ENCODE assay signal across 22 cellular contexts in genomic region chr2:203830294-203831055, GRCh38. TPM values are rescaled to one million over a fixed set of nuclear protein-coding genes. Genes with fewer than 3 reads are reported as not detected.
DNase-seq lines count a peak whose midpoint lies in the region; ATAC-seq lines count a peak whose summit lies in the region.
"Had no signal": no experiment of that assay in that cellular context is flagged by ENCODE, and none has a peak within 500 bp of the region (broad histone marks: within the 10 kb centered on the region; RNA-seq: fewer than 3 reads in every experiment).

No MANE protein-coding gene starts in this region.

- H3K9me3 Mint-ChIP-seq in activated CD4-positive, alpha-beta memory T cell treated with anti-CD3 and anti-CD28 coated beads, Interleukin-2, amount 10 ng/mL, durations not matched to agents 7 days and 5 days, result peaks cover 14% of the 10 kb centered on the region
- H3K9me3 Mint-ChIP-seq in activated naive CD8-positive, alpha-beta T cell treated with anti-CD3 and anti-CD28 coated beads, Interleukin-2, amount 50 U/mL, for 24 hours, result peaks cover 6% of the 10 kb centered on the region

- ATAC-seq in activated naive CD8-positive, alpha-beta T cell treated with anti-CD3 and anti-CD28 coated beads, Interleukin-2, amount 50 U/mL, for 24 hours, result peak; percentile 95
- no peak for ATAC-seq in HG03521 (IDR thresholded peaks at IDR 0.05; ENCODE audit: unreplicated experiment)
- ATAC-seq in left colon, result no peak
- ATAC-seq: lower lobe of right lung had no signal

- peaks cover 29% of the 10 kb centered on the region for H3K4me1 Mint-ChIP-seq in activated CD4-positive, alpha-beta memory T cell treated with anti-CD3 and anti-CD28 coated beads, Interleukin-2, amount 10 ng/mL, durations not matched to agents 7 days and 5 days
- peaks cover 25% of the 10 kb centered on the region for H3K4me1 Mint-ChIP-seq in activated naive CD8-positive, alpha-beta T cell treated with anti-CD3 and anti-CD28 coated beads, Interleukin-2, amount 50 U/mL, for 24 hours
- H3K4me1 Mint-ChIP-seq: nephron had no signal

- peaks cover 13% of the 10 kb centered on the region for H3K36me3 Mint-ChIP-seq in activated CD4-positive, alpha-beta memory T cell treated with anti-CD3 and anti-CD28 coated beads, Interleukin-2, amount 10 ng/mL, durations not matched to agents 7 days and 5 days (ENCODE audit: low read depth)
- H3K36me3 Mint-ChIP-seq in activated naive CD8-positive, alpha-beta T cell treated with anti-CD3 and anti-CD28 coated beads, Interleukin-2, amount 50 U/mL, for 24 hours (ENCODE audit: low read depth), result peaks cover 6% of the 10 kb centered on the region
- H3K36me3 Mint-ChIP-seq: CD14-positive monocyte had no signal

- intact Hi-C loops in left colon (cut with DNase I, micrococcal nuclease), result no loop called here

- peak; percentile 41 to 43 for DNase-seq in activated CD4-positive, alpha-beta T cell treated with anti-CD3 and anti-CD28 coated beads for 24 hours (ENCODE audit: low read depth in 2 of 2)
- DNase-seq in activated CD4-positive, alpha-beta T cell treated with anti-CD3 and anti-CD28 coated beads for 1 hour, result no peak
- DNase-seq in activated CD4-positive, alpha-beta memory T cell treated with anti-CD3 and anti-CD28 coated beads, Interleukin-2, amount 10 ng/mL, durations not matched to agents 7 days and 5 days, result peak; percentile 66
- peak; percentile 55 for DNase-seq in activated naive CD8-positive, alpha-beta T cell treated with anti-CD3 and anti-CD28 coated beads, Interleukin-2, amount 50 U/mL, for 24 hours
- DNase-seq in stimulated activated CD8-positive, alpha-beta memory T cell treated with anti-CD3 and anti-CD28 coated beads, Interleukin-12 subunit alpha, Interleukin-12 subunit beta, amount 100 ng/mL, for 24 hours (ENCODE audit: extremely low read depth), result peak; percentile 16
- DNase-seq in midbrain (lab: John Stamatoyannopoulos, UW), result no peak
- DNase-seq in left colon, result no peak
- DNase-seq: amygdala, GOT3, lower lobe of right lung, NCI-H1694, NCI-H526 treated with DMSO at 0.1 percent for 48 hours, retina, WERI-Rb-1 had no signal

- peak overlapping the region; percentile 93 for H3K27ac Mint-ChIP-seq in activated CD4-positive, alpha-beta memory T cell treated with anti-CD3 and anti-CD28 coated beads, Interleukin-2, amount 10 ng/mL, durations not matched to agents 7 days and 5 days
- H3K27ac Mint-ChIP-seq in activated naive CD8-positive, alpha-beta T cell treated with anti-CD3 and anti-CD28 coated beads, Interleukin-2, amount 50 U/mL, for 24 hours, result peak overlapping the region; percentile 91
- H3K27ac Mint-ChIP-seq: CD14-positive monocyte, nephron had no signal

- H3K27me3 Mint-ChIP-seq in activated CD4-positive, alpha-beta memory T cell treated with anti-CD3 and anti-CD28 coated beads, Interleukin-2, amount 10 ng/mL, durations not matched to agents 7 days and 5 days, result no peaks in the 10 kb centered on the region
- peaks cover 3% of the 10 kb centered on the region for H3K27me3 Mint-ChIP-seq in activated naive CD8-positive, alpha-beta T cell treated with anti-CD3 and anti-CD28 coated beads, Interleukin-2, amount 50 U/mL, for 24 hours

- peak overlapping the region; percentile 61 for H3K4me3 Mint-ChIP-seq in activated CD4-positive, alpha-beta memory T cell treated with anti-CD3 and anti-CD28 coated beads, Interleukin-2, amount 10 ng/mL, durations not matched to agents 7 days and 5 days
- H3K4me3 Mint-ChIP-seq in activated naive CD8-positive, alpha-beta T cell treated with anti-CD3 and anti-CD28 coated beads, Interleukin-2, amount 50 U/mL, for 24 hours, result peak overlapping the region; percentile 35
- H3K4me3 Mint-ChIP-seq: CD14-positive monocyte, nephron had no signal

- POLR2A ChIA-PET in activated CD4-positive, alpha-beta memory T cell treated with anti-CD3 and anti-CD28 coated beads, Interleukin-2, amount 10 ng/mL, durations not matched to agents 7 days and 5 days (lab: Charles Lee), result interaction anchor here (0.7 to 3.9 kb wide), 12 partner anchors 9 to 371 kb away, joined by 3 to 63 read pairs (median 4); partner anchors contain the start of gene CTLA4

- CTCF ChIA-PET in activated CD4-positive, alpha-beta memory T cell treated with anti-CD3 and anti-CD28 coated beads, Interleukin-2, amount 10 ng/mL, durations not matched to agents 7 days and 5 days (lab: Charles Lee), result interaction anchor here (1.1 to 1.6 kb wide), 5 partner anchors 24 to 179 kb away, joined by 3 to 4 read pairs (median 3); no protein-coding TSS in a partner anchor

RNA-seq across cellular contexts. Expression of gene CTLA4, which starts 37.1 kb away (rescaled TPM):
- total RNA-seq in activated CD4-positive, alpha-beta memory T cell treated with anti-CD3 and anti-CD28 coated beads, Interleukin-2, amount 10 ng/mL, durations not matched to agents 7 days and 5 days, result 100 to 1,000 TPM in 1 of 2 experiments, 10 to 100 TPM in 1; 98.1 to 101 TPM
- under 1 TPM in 1 of 2 donors, not detected in 1; 0.39 TPM for total RNA-seq in left colon
- total RNA-seq: Daoy, endothelial cell of umbilical vein, frontal cortex, M059J, temporal lobe had no signal

Comparison
In these comparisons a context has a peak if more than half of its experiments do, and no peak if none do; other contexts are left out.
1. DNase-seq: peak in activated CD4-positive, alpha-beta T cell treated with anti-CD3 and anti-CD28 coated beads for 24 hours (2 of 2), activated CD4-positive, alpha-beta memory T cell treated with anti-CD3 and anti-CD28 coated beads, Interleukin-2, amount 10 ng/mL, durations not matched to agents 7 days and 5 days (single experiment), activated naive CD8-positive, alpha-beta T cell treated with anti-CD3 and anti-CD28 coated beads, Interleukin-2, amount 50 U/mL, for 24 hours (single experiment) and stimulated activated CD8-positive, alpha-beta memory T cell treated with anti-CD3 and anti-CD28 coated beads, Interleukin-12 subunit alpha, Interleukin-12 subunit beta, amount 100 ng/mL, for 24 hours (single experiment); none in activated CD4-positive, alpha-beta T cell treated with anti-CD3 and anti-CD28 coated beads for 1 hour (single experiment), midbrain (single experiment) and left colon (0 of 2).
2. RNA of gene CTLA4, which starts 37.1 kb away (total RNA-seq): 98.1 to 101 TPM in activated CD4-positive, alpha-beta memory T cell treated with anti-CD3 and anti-CD28 coated beads, Interleukin-2, amount 10 ng/mL, durations not matched to agents 7 days and 5 days; 0.39 TPM in left colon; every median in the first group is over 10 times any median in the second.